ENCODE assay signal across 33 cellular contexts in genomic region chr17:14910916-14911315, GRCh38.
"Had no signal": no experiment of that assay in that cellular context is flagged by ENCODE, and none has a peak within 500 bp of the region (broad histone marks: within the 10 kb centered on the region; RNA-seq: fewer than 3 reads in every experiment).

No MANE protein-coding gene starts in this region.

- FAIRE-seq: astrocyte, TTC549 had no signal

- H3K36me3 ChIP-seq: adrenal gland, brain microvascular endothelial cell had no signal

- H3K9me3 ChIP-seq: adrenal gland, body of pancreas had no signal

- H3K4me3 ChIP-seq: adrenal gland, body of pancreas had no signal

- H3K27ac ChIP-seq: adrenal gland, body of pancreas, brain microvascular endothelial cell, VCaP had no signal

- H3K27me3 ChIP-seq: adrenal gland, body of pancreas, brain microvascular endothelial cell had no signal

- DNase-seq: activated B cell treated with CpG ODN at 0.5 μM for 24 hours; activated CD4-positive, alpha-beta memory T cell treated with anti-CD3 and anti-CD28 coated beads for 36 hours; activated CD4-positive, alpha-beta T cell treated with anti-CD3 and anti-CD28 coated beads for 4 hours; activated CD4-positive, alpha-beta T cell treated with anti-CD3 and anti-CD28 coated beads, Interleukin-2, amount 10 ng/mL, durations not matched to agents 24 days and 14 days; activated CD4-positive, alpha-beta T cell treated with anti-CD3 and anti-CD28 coated beads, Interleukin-2, amount 50 U/mL, for 1 hour; activated CD4-positive, alpha-beta T cell treated with anti-CD3 and anti-CD28 coated beads, Interleukin-2, amount 50 U/mL, for 4 hours; activated CD4-positive, CD25-positive, alpha-beta regulatory T cell treated with anti-CD3 and anti-CD28 coated beads, Interleukin-2, amount 50 U/mL, for 72 hours; activated CD8-positive, alpha-beta memory T cell treated with anti-CD3 and anti-CD28 coated beads, Interleukin-2, amount 50 U/mL, for 4 hours; activated CD8-positive, alpha-beta T cell treated with anti-CD3 and anti-CD28 coated beads for 36 hours; activated effector memory CD4-positive, alpha-beta T cell treated with anti-CD3 and anti-CD28 coated beads, Interleukin-2, amount 50 U/mL, for 16 hours; activated gamma-delta T cell treated with Interleukin-2 at 50 U/mL for 16 hours; activated naive CD4-positive, alpha-beta T cell; activated naive CD4-positive, alpha-beta T cell treated with anti-CD3 and anti-CD28 coated beads for 36 hours; activated naive CD4-positive, alpha-beta T cell treated with anti-CD3 and anti-CD28 coated beads, Interleukin-2, amount 50 U/mL, for 16 hours; activated naive CD8-positive, alpha-beta T cell treated with anti-CD3 and anti-CD28 coated beads for 36 hours; activated T-cell treated with anti-CD3 and anti-CD28 coated beads for 4 hours; activated T-cell treated with anti-CD3 and anti-CD28 coated beads, Interleukin-2, amount 50 U/mL, for 1 hour; activated T-cell treated with anti-CD3 and anti-CD28 coated beads, Interleukin-2, amount 50 U/mL, for 4 hours; activated T-cell treated with anti-CD3 and anti-CD28 coated beads, Interleukin-2, amount 50 U/mL, for 72 hours; adrenal gland; amniotic stem cell; aorta; body of pancreas; brain microvascular endothelial cell; central memory CD4-positive, alpha-beta T cell; T-helper 1 cell; T-helper 2 cell; T-helper 9 cell had no signal

- H3K4me1 ChIP-seq: adrenal gland, body of pancreas had no signal

- ATAC-seq: activated CD8-positive, alpha-beta T cell treated with anti-CD3 and anti-CD28 coated beads for 36 hours; activated naive CD4-positive, alpha-beta T cell treated with anti-CD3 and anti-CD28 coated beads, Interleukin-2, amount 50 U/mL, for 72 hours; activated T-cell treated with anti-CD3 and anti-CD28 coated beads, Interleukin-2, amount 50 U/mL, for 4 hours; activated T-cell treated with anti-CD3 and anti-CD28 coated beads, Interleukin-2, amount 50 U/mL, for 72 hours; activated T-helper 17 cell treated with anti-CD3 and anti-CD28 coated beads, Interleukin-2, amount 50 U/mL, for 72 hours; body of pancreas had no signal
